In the genomic region with DNA sequence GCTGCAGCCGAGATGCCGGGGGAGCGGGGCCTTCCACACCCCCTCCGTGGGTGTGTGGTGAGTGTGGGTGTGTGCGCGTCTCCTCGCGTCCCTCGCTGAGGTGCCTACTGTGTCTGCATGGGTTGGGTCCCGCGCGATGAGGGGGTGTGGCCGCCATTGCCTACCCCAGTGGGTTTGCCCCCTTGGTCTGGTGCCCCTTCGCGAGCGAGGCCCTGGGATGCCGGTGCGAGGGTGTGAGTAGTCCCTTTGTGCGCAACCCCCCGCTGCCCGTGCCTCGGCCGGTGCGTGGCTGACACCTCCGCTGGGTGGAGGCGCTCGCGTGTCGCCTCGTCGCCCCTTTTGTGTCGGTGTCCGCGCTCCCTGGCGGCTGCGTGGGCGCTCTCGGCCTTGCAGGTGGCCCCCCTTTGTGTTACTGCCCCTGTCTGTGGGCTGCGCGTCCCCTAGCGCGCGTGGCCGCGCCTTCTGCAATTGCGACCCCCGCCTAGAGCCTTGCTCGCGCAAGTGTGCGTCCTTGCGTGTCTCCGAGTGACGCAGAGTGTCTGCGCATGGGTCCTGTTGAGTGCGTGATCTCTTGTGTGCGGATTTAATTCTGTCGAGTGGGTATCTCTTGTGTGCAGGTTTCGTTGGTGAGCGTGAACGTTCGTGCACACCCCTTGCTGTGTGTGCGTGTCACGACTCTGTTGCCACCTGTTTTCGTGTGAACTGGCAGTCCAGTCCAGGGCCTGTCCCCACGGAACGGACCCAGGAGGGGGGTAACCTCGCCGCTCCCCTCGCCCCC, we compare ENCODE assay signal across 8 cellular contexts. TPM values are rescaled to one million over a fixed set of nuclear protein-coding genes. Genes with fewer than 3 reads are reported as not detected.
DNase-seq lines count a peak whose midpoint lies in the region; ATAC-seq, FAIRE-seq and TF ChIP-seq lines count a peak whose summit lies in the region.

No MANE protein-coding gene starts in this region.

- dilution Hi-C loops in mammary epithelial cell (cut with HindIII; ENCODE audit: low sequenced_read_pairs), result no loop called here

- no peaks in the 10 kb centered on the region for H3K27me3 ChIP-seq in mammary epithelial cell (ENCODE audit: insufficient read depth, low read length)

- no TSS peak for BruUV-seq in mammary epithelial cell (replicated peaks; lab: Mats Ljungman, UMichigan)

- H4K20me1 ChIP-seq in mammary epithelial cell (ENCODE audit: insufficient read depth, low read length), result no peaks in the 10 kb centered on the region

- peak overlapping the region; percentile 79 for H3K4me2 ChIP-seq in mammary epithelial cell (ENCODE audit: insufficient read depth, low read depth, low read length)

- peak; percentile 43 for DNase-seq in EL
- DNase-seq in UCSD-AML1 (lab: John Stamatoyannopoulos, UW; ENCODE audit: unreplicated experiment), result peak; percentile 79
- no peak for DNase-seq in mammary epithelial cell
- DNase-seq in kidney, result peak; percentile 92
- peak; percentile 33 to 45 for DNase-seq in stimulated activated CD4-positive, alpha-beta T cell treated with anti-CD3 and anti-CD28 coated beads, Interleukin-15, amount 100 ng/mL, for 1 hour (ENCODE audit: low read depth in 1 of 2, low spot score in 1 of 2)
- DNase-seq in NCI-H2196 treated with DMSO at 0.1 percent for 48 hours (lab: John Stamatoyannopoulos, UW; ENCODE audit: unreplicated experiment), result no peak

- peaks cover 76% of the 10 kb centered on the region for H3K79me2 ChIP-seq in mammary epithelial cell (ENCODE audit: insufficient read depth, low read length)

- CTCF ChIA-PET in mammary epithelial cell (lab: Charles Lee; ENCODE audit: low non-redundant PET), result no interaction called here

- H3K4me1 ChIP-seq in mammary epithelial cell (ENCODE audit: insufficient read depth, low read length) (peaks cover 14% of the 10 kb centered on the region), kidney (ENCODE audit: control insufficient read depth in 1 of 2, insufficient read depth in 1 of 2, low read depth in 1 of 2, low read length in 2 of 2) (peaks cover 0 to 14% of the 10 kb centered on the region in 2 donors)

- 0 out of 2 replicates have a peak, but pooled peaks have one; percentile 8 for TF ChIP-seq EP300 in Ishikawa (IDR thresholded peaks at IDR 0.05; ENCODE audit: borderline replicate concordance)

- no peak for TF ChIP-seq RAD21 in Ishikawa (IDR thresholded peaks at IDR 0.05; ENCODE audit: low read depth)

- H3K9me3 ChIP-seq in mammary epithelial cell (replicated peaks; ENCODE audit: insufficient read depth, low read length), result no peaks in the 10 kb centered on the region
- H3K9me3 ChIP-seq in kidney (ENCODE audit: control insufficient read depth in 1 of 2, low read length in 2 of 2), result no peaks in the 10 kb centered on the region

- H3K4me3 ChIP-seq in mammary epithelial cell (replicated peaks in 1 of 3; ENCODE audit: insufficient read depth in 1 of 3, low read depth in 2 of 3, low read length in 3 of 3) (peak overlapping the region; percentile 48 to 97 (median 96)), kidney (ENCODE audit: low read length in 2 of 2) (peak overlapping the region; percentile 83 to 92)

- 0% methylated on average over 27 of the region's 69 CpGs for WGBS in mammary epithelial cell (ENCODE audit: low coverage, missing lambda C conversion rate)

- peak; percentile 25 for ATAC-seq in GM21576 (IDR thresholded peaks at IDR 0.05; ENCODE audit: unreplicated experiment)

- peak overlapping the region; percentile 79 for H2AFZ ChIP-seq in mammary epithelial cell (ENCODE audit: low read depth, low read length)

- H3K36me3 ChIP-seq in mammary epithelial cell (ENCODE audit: insufficient read depth, low read length) (no peaks in the 10 kb centered on the region), kidney (ENCODE audit: control insufficient read depth in 1 of 2, insufficient read depth in 2 of 2, low read length in 2 of 2) (peaks cover 0 to 4% of the 10 kb centered on the region in 2 donors)

- H3K27ac ChIP-seq in mammary epithelial cell (ENCODE audit: insufficient read depth, low read depth, low read length) (peak overlapping the region; percentile 60), kidney (ENCODE audit: low read depth in 2 of 2, low read length in 2 of 2) (peak overlapping the region; percentile 91 to 97)

- FAIRE-seq in kidney (lab: Jason Lieb, UNC), result no peak

- H3K9ac ChIP-seq in mammary epithelial cell (ENCODE audit: insufficient read depth, low read length) (peak overlapping the region; percentile 85), kidney (ENCODE audit: low read length in 2 of 2) (peak overlapping the region; percentile 78 to 93)

- intact Hi-C loops in mammary epithelial cell (cut with micrococcal nuclease) (loop anchor here (5.0 kb wide), 1 partner anchor 81 kb away; no protein-coding TSS in a partner anchor), kidney (cut with DNase I) (no loop called here)

- in situ Hi-C loops in mammary epithelial cell (cut with MboI; ENCODE audit: low sequenced_read_pairs in 2 of 2), result no loop called here

- TF ChIP-seq CTCF in mammary epithelial cell (conservative IDR thresholded peaks at IDR 0.05 in 1 of 2, IDR thresholded peaks at IDR 0.05 in 1 of 2; ENCODE audit: extremely low read depth in 1 of 2, insufficient read depth in 1 of 2, low read depth in 1 of 2, low read length in 2 of 2) (peak in 1 of 2 donors; percentile 15), kidney (IDR thresholded peaks at IDR 0.05; ENCODE audit: borderline replicate concordance, extremely low read depth, insufficient read depth) (no peak)

TF ChIP-seq in Ishikawa, 13 proteins besides CTCF, POLR2A, EP300 and RAD21:
- TF ChIP-seq, protein P1, sequence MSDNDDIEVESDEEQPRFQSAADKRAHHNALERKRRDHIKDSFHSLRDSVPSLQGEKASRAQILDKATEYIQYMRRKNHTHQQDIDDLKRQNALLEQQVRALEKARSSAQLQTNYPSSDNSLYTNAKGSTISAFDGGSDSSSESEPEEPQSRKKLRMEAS (IDR thresholded peaks at IDR 0.05), result peak; percentile 31; the same call in 1 of the 2 replicates
- peak; percentile 44; the same call in 1 of the 2 replicates for TF ChIP-seq CREB1 (IDR thresholded peaks at IDR 0.05; ENCODE audit: low read depth)
- no peak for TF ChIP-seq YY1 (IDR thresholded peaks at IDR 0.05; ENCODE audit: low read depth)
- TF ChIP-seq, protein P2, sequence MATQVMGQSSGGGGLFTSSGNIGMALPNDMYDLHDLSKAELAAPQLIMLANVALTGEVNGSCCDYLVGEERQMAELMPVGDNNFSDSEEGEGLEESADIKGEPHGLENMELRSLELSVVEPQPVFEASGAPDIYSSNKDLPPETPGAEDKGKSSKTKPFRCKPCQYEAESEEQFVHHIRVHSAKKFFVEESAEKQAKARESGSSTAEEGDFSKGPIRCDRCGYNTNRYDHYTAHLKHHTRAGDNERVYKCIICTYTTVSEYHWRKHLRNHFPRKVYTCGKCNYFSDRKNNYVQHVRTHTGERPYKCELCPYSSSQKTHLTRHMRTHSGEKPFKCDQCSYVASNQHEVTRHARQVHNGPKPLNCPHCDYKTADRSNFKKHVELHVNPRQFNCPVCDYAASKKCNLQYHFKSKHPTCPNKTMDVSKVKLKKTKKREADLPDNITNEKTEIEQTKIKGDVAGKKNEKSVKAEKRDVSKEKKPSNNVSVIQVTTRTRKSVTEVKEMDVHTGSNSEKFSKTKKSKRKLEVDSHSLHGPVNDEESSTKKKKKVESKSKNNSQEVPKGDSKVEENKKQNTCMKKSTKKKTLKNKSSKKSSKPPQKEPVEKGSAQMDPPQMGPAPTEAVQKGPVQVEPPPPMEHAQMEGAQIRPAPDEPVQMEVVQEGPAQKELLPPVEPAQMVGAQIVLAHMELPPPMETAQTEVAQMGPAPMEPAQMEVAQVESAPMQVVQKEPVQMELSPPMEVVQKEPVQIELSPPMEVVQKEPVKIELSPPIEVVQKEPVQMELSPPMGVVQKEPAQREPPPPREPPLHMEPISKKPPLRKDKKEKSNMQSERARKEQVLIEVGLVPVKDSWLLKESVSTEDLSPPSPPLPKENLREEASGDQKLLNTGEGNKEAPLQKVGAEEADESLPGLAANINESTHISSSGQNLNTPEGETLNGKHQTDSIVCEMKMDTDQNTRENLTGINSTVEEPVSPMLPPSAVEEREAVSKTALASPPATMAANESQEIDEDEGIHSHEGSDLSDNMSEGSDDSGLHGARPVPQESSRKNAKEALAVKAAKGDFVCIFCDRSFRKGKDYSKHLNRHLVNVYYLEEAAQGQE (IDR thresholded peaks at IDR 0.05; ENCODE audit: low read depth), result no peak
- peak; percentile 38 for TF ChIP-seq TAF1 (IDR thresholded peaks at IDR 0.05; ENCODE audit: low read depth)
- TF ChIP-seq EGR1 (IDR thresholded peaks at IDR 0.05), result no peak
- TF ChIP-seq TCF12 (IDR thresholded peaks at IDR 0.05; ENCODE audit: low read depth), result no peak
- TF ChIP-seq ZBTB7A (IDR thresholded peaks at IDR 0.05; ENCODE audit: low read depth), result peak; percentile 76

RNA-seq across cellular contexts. Expression of a gene that starts 0.6 kb away (rescaled TPM):
- total RNA-seq in mammary epithelial cell, result 100 to 1,000 TPM in 1 of 2 donors, 10 to 100 TPM in 1; 86.7 to 161 TPM
- polyA plus RNA-seq in mammary epithelial cell, result 47.6 TPM
- polyA minus RNA-seq in mammary epithelial cell, result 74.4 TPM
- total RNA-seq in kidney, result 102 TPM
- 22.3 TPM for polyA plus RNA-seq in kidney (ENCODE audit: insufficient read depth, low read depth, low replicate concordance)

RNA-seq across cellular contexts. Expression of a gene that starts 0.7 kb away (rescaled TPM):
- total RNA-seq in mammary epithelial cell, result 10 to 100 TPM in 1 of 2 donors, 1 to 10 TPM in 1; 5.7 to 19.1 TPM
- 20.4 TPM for polyA plus RNA-seq in mammary epithelial cell
- polyA minus RNA-seq in mammary epithelial cell, result not detected
- total RNA-seq in kidney, result 23.7 TPM
- polyA plus RNA-seq in kidney (ENCODE audit: insufficient read depth, low read depth, low replicate concordance), result 49.2 TPM

Comparison
In these comparisons a context has a peak if more than half of its experiments do, and no peak if none do; other contexts are left out.
1. DNase-seq: peak in EL (single experiment), UCSD-AML1 (single experiment), kidney (single experiment) and stimulated activated CD4-positive, alpha-beta T cell treated with anti-CD3 and anti-CD28 coated beads, Interleukin-15, amount 100 ng/mL, for 1 hour (2 of 2); none in mammary epithelial cell (single experiment) and NCI-H2196 treated with DMSO at 0.1 percent for 48 hours (single experiment).